In the genomic region with DNA sequence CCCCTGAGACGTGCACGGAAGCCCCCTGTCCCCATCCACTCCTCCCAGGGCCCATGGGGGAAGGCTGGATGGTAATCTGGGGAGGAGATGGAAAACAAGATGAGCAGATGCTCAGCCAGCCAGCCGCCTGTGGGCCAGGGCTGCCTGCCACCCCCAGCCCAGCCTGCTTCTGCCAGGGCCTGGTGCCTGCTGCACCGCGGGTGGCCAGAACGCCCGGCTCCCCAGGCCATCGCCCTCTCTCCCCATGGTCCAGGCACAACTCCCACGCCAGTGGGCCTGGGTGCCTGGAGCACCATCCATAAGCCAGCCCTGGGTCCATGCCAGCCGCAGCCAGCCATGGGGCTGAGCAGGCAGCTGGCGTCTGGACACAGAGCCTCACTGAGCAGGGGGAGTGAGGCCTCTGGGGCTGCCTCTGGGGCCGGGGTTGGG, we compare ENCODE assay signal across 22 cellular contexts. TPM values are rescaled to one million over a fixed set of nuclear protein-coding genes. Genes with fewer than 3 reads are reported as not detected.
DNase-seq lines count a peak whose midpoint lies in the region; ATAC-seq and TF ChIP-seq lines count a peak whose summit lies in the region.
"Had no signal": no experiment of that assay in that cellular context is flagged by ENCODE, and none has a peak within 500 bp of the region (broad histone marks: within the 10 kb centered on the region; RNA-seq: fewer than 3 reads in every experiment).

No MANE protein-coding gene starts in this region.

- no peaks in the 10 kb centered on the region for H3K27me3 ChIP-seq in spleen (replicated peaks in 1 of 7)
- H3K27me3 ChIP-seq: adrenal gland had no signal

- no peaks in the 10 kb centered on the region for H3K9me3 ChIP-seq in spleen
- H3K9me3 ChIP-seq: adrenal gland had no signal

- H3K4me1 ChIP-seq in spleen, result peaks cover 0 to 25% (median 6%) of the 10 kb centered on the region in 6 donors
- H3K4me1 ChIP-seq: adrenal gland, parathyroid adenoma had no signal

- no peaks in the 10 kb centered on the region for H3K9me3 Mint-ChIP-seq in chondrocyte (ENCODE audit: low read depth)
- H3K9me3 Mint-ChIP-seq: activated T-helper 17 cell treated with anti-CD3 and anti-CD28 coated beads, Interleukin-2, amount 50 U/mL, for 72 hours had no signal

- TF ChIP-seq CTCF in chondrocyte (IDR thresholded peaks at IDR 0.05) (no peak), spleen (IDR thresholded peaks at IDR 0.05 in 8 of 11, conservative IDR thresholded peaks at IDR 0.05 in 3 of 11) (no peak)

- intact Hi-C loops in spleen (cut with DNase I; ENCODE audit: low total_unique reads), result no loop called here

- H3K27ac Mint-ChIP-seq in chondrocyte (ENCODE audit: unreplicated experiment), result no peak overlapping the region
- H3K27ac Mint-ChIP-seq: activated T-helper 17 cell treated with anti-CD3 and anti-CD28 coated beads, Interleukin-2, amount 50 U/mL, for 72 hours; effector memory CD8-positive, alpha-beta T cell; WTC11 had no signal

- ATAC-seq in GM18870 (IDR thresholded peaks at IDR 0.05; ENCODE audit: unreplicated experiment) (peak; percentile 9), HG03342 (IDR thresholded peaks at IDR 0.05; ENCODE audit: unreplicated experiment) (peak; percentile 5), GM21619 (IDR thresholded peaks at IDR 0.05; ENCODE audit: unreplicated experiment) (no peak)
- ATAC-seq: activated T-helper 17 cell treated with anti-CD3 and anti-CD28 coated beads, Interleukin-2, amount 50 U/mL, for 72 hours; effector memory CD8-positive, alpha-beta T cell had no signal

- no peak for TF ChIP-seq POLR2A in spleen (IDR thresholded peaks at IDR 0.05)

- no peak overlapping the region for H3K4me3 Mint-ChIP-seq in chondrocyte (ENCODE audit: unreplicated experiment)
- H3K4me3 Mint-ChIP-seq: activated T-helper 17 cell treated with anti-CD3 and anti-CD28 coated beads, Interleukin-2, amount 50 U/mL, for 72 hours; effector memory CD8-positive, alpha-beta T cell; GM23338; WTC11 had no signal

- WGBS in spleen, 5 donors, result 84 to 96% (median 92%) methylated on average over 6 to 12 of the region's 12 CpGs

- DNase-seq in chondrocyte (ENCODE audit: low spot score) (peak; percentile 70), spleen (peak; percentile 67), DMS153 treated with DMSO at 0.1 percent for 48 hours (lab: John Stamatoyannopoulos, UW; ENCODE audit: unreplicated experiment) (no peak), GF-D8 (lab: John Stamatoyannopoulos, UW) (no peak)
- DNase-seq: AML-193; effector memory CD8-positive, alpha-beta T cell; glutamatergic neuron; naive B cell; NCI-H1930; SIG-M5; stimulated activated CD4-positive, alpha-beta T cell treated with anti-CD3 and anti-CD28 coated beads, Interleukin-4, amount 100 ng/mL, for 1 hour had no signal

- H3K4me1 Mint-ChIP-seq in chondrocyte (ENCODE audit: low read depth), result peaks cover 7% of the 10 kb centered on the region
- H3K4me1 Mint-ChIP-seq: activated T-helper 17 cell treated with anti-CD3 and anti-CD28 coated beads, Interleukin-2, amount 50 U/mL, for 72 hours had no signal

- H3K27ac ChIP-seq in spleen, result no peak overlapping the region
- H3K27ac ChIP-seq: adrenal gland, parathyroid adenoma, skin epidermis had no signal

- H3K4me3 ChIP-seq in spleen, result no peak overlapping the region
- H3K4me3 ChIP-seq: adrenal gland, GM23338, skin epidermis had no signal

- no peaks in the 10 kb centered on the region for H3K36me3 ChIP-seq in spleen
- H3K36me3 ChIP-seq: adrenal gland had no signal

- H3K27me3 Mint-ChIP-seq in chondrocyte (ENCODE audit: low read depth), result no peaks in the 10 kb centered on the region

- H3K36me3 Mint-ChIP-seq in chondrocyte (ENCODE audit: low read depth), result no peaks in the 10 kb centered on the region

RNA-seq across cellular contexts. Expression of gene ELN, which starts 57.2 kb away (rescaled TPM):
- total RNA-seq in chondrocyte (8,224 to 15,554 TPM (median 15,093 TPM) in 3 replicates), spleen (10 to 100 TPM; 11.7 to 94.7 (median 38.6) TPM)
- polyA plus RNA-seq in spleen, result 10 to 100 TPM; 11.1 to 65.9 (median 24.7) TPM
- total RNA-seq: activated T-helper 17 cell treated with anti-CD3 and anti-CD28 coated beads, Interleukin-2, amount 50 U/mL, for 72 hours; NCI-H460; T-helper 2 cell treated with Interferon-gamma antibody and Interleukin-4, amounts not matched to agents 100 ng/mL and 5 ng/mL, for 36 hours had no signal

Comparison
In these comparisons a context has a peak if more than half of its experiments do, and no peak if none do; other contexts are left out.
1. DNase-seq: peak in chondrocyte (single experiment) and spleen (single experiment); none in DMS153 treated with DMSO at 0.1 percent for 48 hours (single experiment) and GF-D8 (single experiment).
2. RNA of gene ELN, which starts 57.2 kb away (total RNA-seq): 8,224 to 15,554 TPM in chondrocyte; 11.7 to 94.7 TPM in spleen; every median in the first group is over 10 times any median in the second.